In genomic region chr20:51372966-51373365, GRCh38 we compare ENCODE assay signal across 9 cellular contexts.
"Had no signal": no experiment of that assay in that cellular context is flagged by ENCODE, and none has a peak within 500 bp of the region (broad histone marks: within the 10 kb centered on the region; RNA-seq: fewer than 3 reads in every experiment).

No MANE protein-coding gene starts in this region.

- DNase-seq: NCI-H1048, NCI-H1436 treated with DMSO at 0.1 percent for 48 hours had no signal

- H3K27ac ChIP-seq: adrenal gland, PC-9, SJCRH30, SK-N-MC, WERI-Rb-1 had no signal

- H3K9me3 ChIP-seq: adrenal gland, MG63, SJCRH30 had no signal

- H3K4me2 ChIP-seq: PC-9 had no signal

- FAIRE-seq: RCC 7860 had no signal

- H3K4me1 ChIP-seq: adrenal gland, SJCRH30 had no signal

- H2AFZ ChIP-seq: PC-9 had no signal

- H3K4me3 ChIP-seq: adrenal gland, MG63, PC-9, SJCRH30, SK-N-MC had no signal

- H3K27me3 ChIP-seq: adrenal gland, MG63 had no signal

- H3K36me3 ChIP-seq: adrenal gland, MG63, SJCRH30, WERI-Rb-1 had no signal
